In genomic region chr1:47827032-47827585, GRCh38 we compare ENCODE assay signal across 32 cellular contexts.
"Had no signal": no experiment of that assay in that cellular context is flagged by ENCODE, and none has a peak within 500 bp of the region (broad histone marks: within the 10 kb centered on the region; RNA-seq: fewer than 3 reads in every experiment).

No MANE protein-coding gene starts in this region.

- FAIRE-seq: bronchial epithelial cell, endometrium had no signal

- H3K27ac Mint-ChIP-seq: activated B cell treated with CpG ODN at 0.5 μM for 24 hours; activated CD4-positive, alpha-beta T cell treated with anti-CD3 and anti-CD28 coated beads for 36 hours; activated CD8-positive, alpha-beta memory T cell treated with anti-CD3 and anti-CD28 coated beads, Interleukin-2, amount 10 ng/mL, durations not matched to agents 7 days and 5 days; activated CD8-positive, alpha-beta T cell treated with anti-CD3 and anti-CD28 coated beads, Interleukin-2, amount 10 ng/mL, durations not matched to agents 7 days and 5 days; activated naive CD4-positive, alpha-beta T cell treated with anti-CD3 and anti-CD28 coated beads, Interleukin-2, amount 50 U/mL, for 24 hours; activated naive CD8-positive, alpha-beta T cell treated with anti-CD3 and anti-CD28 coated beads, Interleukin-2, amount 50 U/mL, for 24 hours; activated T-helper 2 cell treated with anti-CD3 and anti-CD28 coated beads, Interferon-gamma antibody, Interleukin-2, Interleukin-4, amounts not matched to agents 10 μg/mL and 5 μg/mL and 100 μg/mL, durations not matched to agents 14 hours and 24 hours and 36 hours; immature natural killer cell; natural killer cell treated with Interleukin-12 subunit alpha and Interleukin-12 subunit beta and Interleukin-15 and Interleukin-18, amount 100 ng/mL, for 72 hours; stimulated activated naive B cell treated with anti-CD40 and anti-IgM and Interleukin-4, amounts not matched to agents 10 μg/mL and 1 μg/mL and 100 μg/mL, for 72 hours; T-helper 2 cell treated with Interferon-gamma antibody and Interleukin-4, amounts not matched to agents 5 μg/mL and 100 μg/mL, for 36 hours had no signal

- ATAC-seq: activated CD4-positive, alpha-beta T cell treated with anti-CD3 and anti-CD28 coated beads for 36 hours; activated CD8-positive, alpha-beta memory T cell treated with anti-CD3 and anti-CD28 coated beads, Interleukin-2, amount 10 ng/mL, durations not matched to agents 7 days and 5 days; activated CD8-positive, alpha-beta T cell treated with anti-CD3 and anti-CD28 coated beads, Interleukin-2, amount 10 ng/mL, durations not matched to agents 7 days and 5 days; activated naive CD8-positive, alpha-beta T cell treated with anti-CD3 and anti-CD28 coated beads, Interleukin-2, amount 50 U/mL, for 24 hours; gastroesophageal sphincter; mucosa of descending colon; natural killer cell treated with Interleukin-12 subunit alpha and Interleukin-12 subunit beta and Interleukin-15 and Interleukin-18, amount 100 ng/mL, for 72 hours; stimulated activated naive B cell treated with anti-CD40 and anti-IgM and Interleukin-4, amounts not matched to agents 10 μg/mL and 1 μg/mL and 100 μg/mL, for 72 hours had no signal

- H3K27me3 ChIP-seq: gastroesophageal sphincter, ovary, stomach, thyroid gland had no signal

- H3K9me3 Mint-ChIP-seq: activated B cell treated with CpG ODN at 0.5 μM for 24 hours; activated naive CD4-positive, alpha-beta T cell treated with anti-CD3 and anti-CD28 coated beads, Interleukin-2, amount 50 U/mL, for 24 hours; activated naive CD8-positive, alpha-beta T cell treated with anti-CD3 and anti-CD28 coated beads, Interleukin-2, amount 50 U/mL, for 24 hours; activated T-helper 2 cell treated with anti-CD3 and anti-CD28 coated beads, Interferon-gamma antibody, Interleukin-2, Interleukin-4, amounts not matched to agents 10 μg/mL and 5 μg/mL and 100 μg/mL, durations not matched to agents 14 hours and 24 hours and 36 hours; central memory CD8-positive, alpha-beta T cell; immature natural killer cell; natural killer cell treated with Interleukin-12 subunit alpha and Interleukin-12 subunit beta and Interleukin-15 and Interleukin-18, amount 100 ng/mL, for 72 hours; stimulated activated naive B cell treated with anti-CD40 and anti-IgM and Interleukin-4, amounts not matched to agents 10 μg/mL and 1 μg/mL and 100 μg/mL, for 72 hours; T-helper 2 cell treated with Interferon-gamma antibody and Interleukin-4, amounts not matched to agents 5 μg/mL and 100 μg/mL, for 36 hours had no signal

- H3K4me1 Mint-ChIP-seq: activated B cell treated with CpG ODN at 0.5 μM for 24 hours; activated CD4-positive, alpha-beta T cell treated with anti-CD3 and anti-CD28 coated beads for 36 hours; activated CD8-positive, alpha-beta memory T cell treated with anti-CD3 and anti-CD28 coated beads, Interleukin-2, amount 10 ng/mL, durations not matched to agents 7 days and 5 days; activated naive CD4-positive, alpha-beta T cell treated with anti-CD3 and anti-CD28 coated beads, Interleukin-2, amount 50 U/mL, for 24 hours; activated naive CD8-positive, alpha-beta T cell treated with anti-CD3 and anti-CD28 coated beads, Interleukin-2, amount 50 U/mL, for 24 hours; central memory CD8-positive, alpha-beta T cell; immature natural killer cell; stimulated activated naive B cell treated with anti-CD40 and anti-IgM and Interleukin-4, amounts not matched to agents 10 μg/mL and 1 μg/mL and 100 μg/mL, for 72 hours had no signal

- DNase-seq: activated B cell treated with CpG ODN at 0.5 μM for 24 hours; activated CD4-positive, alpha-beta T cell treated with anti-CD3 and anti-CD28 coated beads for 36 hours; activated CD8-positive, alpha-beta memory T cell treated with anti-CD3 and anti-CD28 coated beads, Interleukin-2, amount 10 ng/mL, durations not matched to agents 7 days and 5 days; activated CD8-positive, alpha-beta T cell treated with anti-CD3 and anti-CD28 coated beads, Interleukin-2, amount 10 ng/mL, durations not matched to agents 7 days and 5 days; activated naive CD8-positive, alpha-beta T cell treated with anti-CD3 and anti-CD28 coated beads, Interleukin-2, amount 50 U/mL, for 24 hours; activated T-cell treated with anti-CD3 and anti-CD28 coated beads, Interleukin-2, amount 50 U/mL, for 48 hours; amygdala; dermis blood vessel endothelial cell; effector CD4-positive, alpha-beta T cell; head of caudate nucleus; hypothalamus; immature natural killer cell; left ventricle myocardium inferior; ovary; stimulated activated CD4-positive, alpha-beta T cell treated with anti-CD3 and anti-CD28 coated beads, Interleukin-15, amount 100 ng/mL, for 24 hours; stimulated activated CD4-positive, alpha-beta T cell treated with anti-CD3 and anti-CD28 coated beads, Interleukin-2, amount 100 ng/mL, for 24 hours; stimulated activated naive B cell treated with anti-CD40 and anti-IgM and Interleukin-4, amounts not matched to agents 10 μg/mL and 1 μg/mL and 100 μg/mL, for 72 hours; stomach; T-helper 1 cell; thyroid gland had no signal

- H3K4me3 ChIP-seq: gastroesophageal sphincter, left ventricle myocardium inferior, lung, mucosa of descending colon, ovary, prostate gland, stomach, thyroid gland had no signal

- H3K9me3 ChIP-seq: gastroesophageal sphincter, left ventricle myocardium inferior, mucosa of descending colon, ovary, prostate gland, stomach, thyroid gland had no signal

- H3K4me1 ChIP-seq: prostate gland, thyroid gland had no signal

- H3K27ac ChIP-seq: epithelial cell of prostate, gastroesophageal sphincter, left ventricle myocardium inferior, ovary, prostate gland, stomach, thyroid gland had no signal

- H3K4me3 Mint-ChIP-seq: activated B cell treated with CpG ODN at 0.5 μM for 24 hours; activated CD4-positive, alpha-beta T cell treated with anti-CD3 and anti-CD28 coated beads for 36 hours; activated CD8-positive, alpha-beta memory T cell treated with anti-CD3 and anti-CD28 coated beads, Interleukin-2, amount 10 ng/mL, durations not matched to agents 7 days and 5 days; activated CD8-positive, alpha-beta T cell treated with anti-CD3 and anti-CD28 coated beads, Interleukin-2, amount 10 ng/mL, durations not matched to agents 7 days and 5 days; activated naive CD4-positive, alpha-beta T cell treated with anti-CD3 and anti-CD28 coated beads, Interleukin-2, amount 50 U/mL, for 24 hours; activated naive CD8-positive, alpha-beta T cell treated with anti-CD3 and anti-CD28 coated beads, Interleukin-2, amount 50 U/mL, for 24 hours; central memory CD8-positive, alpha-beta T cell; immature natural killer cell; natural killer cell treated with Interleukin-12 subunit alpha and Interleukin-12 subunit beta and Interleukin-15 and Interleukin-18, amount 100 ng/mL, for 72 hours; stimulated activated naive B cell treated with anti-CD40 and anti-IgM and Interleukin-4, amounts not matched to agents 10 μg/mL and 1 μg/mL and 100 μg/mL, for 72 hours; T-helper 2 cell treated with Interferon-gamma antibody and Interleukin-4, amounts not matched to agents 5 μg/mL and 100 μg/mL, for 36 hours had no signal

- H3K36me3 ChIP-seq: gastroesophageal sphincter, left ventricle myocardium inferior, ovary, prostate gland, stomach, thyroid gland had no signal

- H3K36me3 Mint-ChIP-seq: activated CD8-positive, alpha-beta memory T cell treated with anti-CD3 and anti-CD28 coated beads, Interleukin-2, amount 10 ng/mL, durations not matched to agents 7 days and 5 days; activated naive CD4-positive, alpha-beta T cell treated with anti-CD3 and anti-CD28 coated beads, Interleukin-2, amount 50 U/mL, for 24 hours; immature natural killer cell; natural killer cell treated with Interleukin-12 subunit alpha and Interleukin-12 subunit beta and Interleukin-15 and Interleukin-18, amount 100 ng/mL, for 72 hours; stimulated activated naive B cell treated with anti-CD40 and anti-IgM and Interleukin-4, amounts not matched to agents 10 μg/mL and 1 μg/mL and 100 μg/mL, for 72 hours had no signal

- H3K27me3 Mint-ChIP-seq: activated naive CD8-positive, alpha-beta T cell treated with anti-CD3 and anti-CD28 coated beads, Interleukin-2, amount 50 U/mL, for 24 hours had no signal
